22 cellular contexts compared by ENCODE assay signal in the genomic region with DNA sequence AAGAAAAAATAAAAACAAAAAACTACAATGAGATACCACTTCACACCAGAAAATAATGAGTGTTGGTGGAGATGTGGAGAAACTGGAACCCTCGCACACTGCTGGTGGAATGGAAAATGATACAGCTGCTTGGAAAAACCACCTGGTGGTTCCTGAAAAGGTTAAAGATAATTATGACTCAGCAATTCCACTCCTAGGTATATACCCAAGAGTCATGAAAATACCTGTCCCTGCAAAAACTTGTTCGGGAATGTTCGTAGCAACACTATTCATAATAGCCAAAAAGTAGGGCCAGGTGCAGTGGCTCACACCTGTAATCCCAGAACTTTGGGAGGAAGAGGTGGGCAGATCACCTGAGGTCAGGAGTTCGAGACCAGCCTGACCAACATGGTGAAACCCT. TPM values are rescaled to one million over a fixed set of nuclear protein-coding genes. Genes with fewer than 3 reads are reported as not detected.
DNase-seq lines count a peak whose midpoint lies in the region; ATAC-seq, FAIRE-seq and TF ChIP-seq lines count a peak whose summit lies in the region.
"Had no signal": no experiment of that assay in that cellular context is flagged by ENCODE, and none has a peak within 500 bp of the region (broad histone marks: within the 10 kb centered on the region; RNA-seq: fewer than 3 reads in every experiment).

No MANE protein-coding gene starts in this region.

- ATAC-seq in K562 (no peak), foreskin keratinocyte (peak; percentile 80), GM21423 (IDR thresholded peaks at IDR 0.05; ENCODE audit: unreplicated experiment) (no peak)
- ATAC-seq: Panc1 had no signal

- CTCF ChIA-PET in activated naive CD4-positive, alpha-beta T cell treated with anti-CD3 and anti-CD28 coated beads, Interleukin-2, amount 10 ng/mL, durations not matched to agents 7 days and 5 days (lab: Charles Lee), result interaction anchor here (6.3 kb wide), 1 partner anchor 72 kb away, joined by 46 read pairs; no protein-coding TSS in a partner anchor
- CTCF ChIA-PET in K562 (lab: Yijun Ruan, JAX; ENCODE audit: low intra/inter-chr PET ratio), result no interaction called here
- CTCF ChIA-PET in activated CD4-positive, alpha-beta T cell treated with anti-CD3 and anti-CD28 coated beads, Interleukin-2, amount 10 ng/mL, durations not matched to agents 7 days and 5 days (lab: Charles Lee), result interaction anchor here (1.4 to 5.0 kb wide), 3 partner anchors 13 to 118 kb away, joined by 3 to 18 read pairs (median 4); no protein-coding TSS in a partner anchor

- TF ChIP-seq RAD21 in K562 (CRISPR knock-in tag; conservative IDR thresholded peaks at IDR 0.05 in 1 of 2, IDR thresholded peaks at IDR 0.05 in 1 of 2), result no peak

- BruUV-seq in K562 (replicated peaks; lab: Mats Ljungman, UMichigan), result no TSS peak

- no peak overlapping the region for H3K4me2 ChIP-seq in K562 (ENCODE audit: insufficient read depth, low read length)
- H3K4me2 ChIP-seq: KMS-11 had no signal

- H3K79me2 ChIP-seq in K562 (ENCODE audit: control insufficient read depth, insufficient read depth, low read length), result no peaks in the 10 kb centered on the region

- no peak for TF ChIP-seq POLR2A in K562 (conservative IDR thresholded peaks at IDR 0.05)

- H3K4me1 ChIP-seq in K562 (replicated peaks in 1 of 2; ENCODE audit: control insufficient read depth in 2 of 2, insufficient read depth in 2 of 2, low read length in 2 of 2), result no peaks in the 10 kb centered on the region; a peak in 1 of 5 replicates
- H3K4me1 ChIP-seq in foreskin keratinocyte, result peaks cover 13% of the 10 kb centered on the region
- H3K4me1 ChIP-seq: SJCRH30 had no signal

- H2AFZ ChIP-seq in K562 (ENCODE audit: low read depth, low read length), result no peak overlapping the region

- no peak overlapping the region for H3K27ac ChIP-seq in K562 (ENCODE audit: extremely low read depth, low read depth, low read length)
- peak overlapping the region; percentile 37 for H3K27ac ChIP-seq in foreskin keratinocyte
- H3K27ac ChIP-seq: C4-2B, KMS-11, SJCRH30 had no signal

- H3K36me3 Mint-ChIP-seq in activated naive CD4-positive, alpha-beta T cell treated with anti-CD3 and anti-CD28 coated beads, Interleukin-2, amount 10 ng/mL, durations not matched to agents 7 days and 5 days, result peaks cover 38% of the 10 kb centered on the region
- peaks cover 39% of the 10 kb centered on the region for H3K36me3 Mint-ChIP-seq in activated CD4-positive, alpha-beta T cell treated with anti-CD3 and anti-CD28 coated beads, Interleukin-2, amount 10 ng/mL, durations not matched to agents 7 days and 5 days (ENCODE audit: low read depth)

- peaks cover 58% of the 10 kb centered on the region; the same call in 2 of the 3 replicates for H3K36me3 ChIP-seq in K562 (ENCODE audit: control insufficient read depth, insufficient read depth, low read length)

- no peaks in the 10 kb centered on the region for H3K9me3 ChIP-seq in K562 (replicated peaks; ENCODE audit: control insufficient read depth, insufficient read depth, low read depth, low read length)
- H3K9me3 ChIP-seq: SJCRH30 had no signal

- no peak overlapping the region for H3K4me3 Mint-ChIP-seq in activated naive CD4-positive, alpha-beta T cell treated with anti-CD3 and anti-CD28 coated beads, Interleukin-2, amount 10 ng/mL, durations not matched to agents 7 days and 5 days
- H3K4me3 Mint-ChIP-seq in activated CD4-positive, alpha-beta T cell treated with anti-CD3 and anti-CD28 coated beads, Interleukin-2, amount 10 ng/mL, durations not matched to agents 7 days and 5 days, result no peak overlapping the region

- H3K4me1 Mint-ChIP-seq in activated naive CD4-positive, alpha-beta T cell treated with anti-CD3 and anti-CD28 coated beads, Interleukin-2, amount 10 ng/mL, durations not matched to agents 7 days and 5 days, result no peaks in the 10 kb centered on the region
- peaks cover 10% of the 10 kb centered on the region for H3K4me1 Mint-ChIP-seq in activated CD4-positive, alpha-beta T cell treated with anti-CD3 and anti-CD28 coated beads, Interleukin-2, amount 10 ng/mL, durations not matched to agents 7 days and 5 days

- intact Hi-C loops in K562 (cut with micrococcal nuclease), result no loop called here
- intact Hi-C loops in posterior vena cava (cut with DNase I), result no loop called here

- no peak overlapping the region for H3K27ac Mint-ChIP-seq in activated naive CD4-positive, alpha-beta T cell treated with anti-CD3 and anti-CD28 coated beads, Interleukin-2, amount 10 ng/mL, durations not matched to agents 7 days and 5 days
- H3K27ac Mint-ChIP-seq in activated CD4-positive, alpha-beta T cell treated with anti-CD3 and anti-CD28 coated beads, Interleukin-2, amount 10 ng/mL, durations not matched to agents 7 days and 5 days, result no peak overlapping the region

- no peak for TF ChIP-seq EP300 in K562 (IDR thresholded peaks at IDR 0.05; ENCODE audit: low read length)

- in situ Hi-C loops in K562 (cut with MboI), result no loop called here

- 96% methylated on average over 4 of the region's 4 CpGs for WGBS in K562 (ENCODE audit: insufficient coverage, low coverage, missing lambda C conversion rate)

- peak; percentile 4 for DNase-seq in activated naive CD4-positive, alpha-beta T cell treated with anti-CD3 and anti-CD28 coated beads, Interleukin-2, amount 10 ng/mL, durations not matched to agents 7 days and 5 days
- no peak for DNase-seq in activated naive CD4-positive, alpha-beta T cell treated with anti-CD3 and anti-CD28 coated beads, Interleukin-2, amount 50 U/mL, for 16 hours
- DNase-seq in HPDE6-E6E7 (ENCODE audit: extremely low spot score), result peak; percentile 35
- DNase-seq in K562 (ENCODE audit: extremely low read depth in 1 of 4, low spot score in 3 of 4), result no peak
- peak; percentile 90 to 94 for DNase-seq in foreskin keratinocyte
- DNase-seq in activated CD4-positive, alpha-beta T cell treated with anti-CD3 and anti-CD28 coated beads, Interleukin-2, amount 10 ng/mL, durations not matched to agents 7 days and 5 days, result no peak
- DNase-seq in posterior vena cava (ENCODE audit: low spot score), result no peak
- DNase-seq: 8988T, AML-193, GDM1, NCI-H1105, NCI-H2029 treated with DMSO at 0.1 percent for 48 hours, NCI-H226, NCI-H510A treated with DMSO at 0.1 percent for 48 hours, NCI-H748 treated with DMSO at 0.1 percent for 48 hours, SJCRH30 had no signal

- H3K27me3 Mint-ChIP-seq in activated naive CD4-positive, alpha-beta T cell treated with anti-CD3 and anti-CD28 coated beads, Interleukin-2, amount 10 ng/mL, durations not matched to agents 7 days and 5 days, result no peaks in the 10 kb centered on the region
- H3K27me3 Mint-ChIP-seq in activated CD4-positive, alpha-beta T cell treated with anti-CD3 and anti-CD28 coated beads, Interleukin-2, amount 10 ng/mL, durations not matched to agents 7 days and 5 days, result no peaks in the 10 kb centered on the region

- H3K9me1 ChIP-seq in K562 (ENCODE audit: control insufficient read depth, insufficient read depth, low read length), result no peaks in the 10 kb centered on the region

- H3K9me3 Mint-ChIP-seq in activated naive CD4-positive, alpha-beta T cell treated with anti-CD3 and anti-CD28 coated beads, Interleukin-2, amount 10 ng/mL, durations not matched to agents 7 days and 5 days, result no peaks in the 10 kb centered on the region
- no peaks in the 10 kb centered on the region for H3K9me3 Mint-ChIP-seq in activated CD4-positive, alpha-beta T cell treated with anti-CD3 and anti-CD28 coated beads, Interleukin-2, amount 10 ng/mL, durations not matched to agents 7 days and 5 days

- H3K4me3 ChIP-seq in K562, result no peak overlapping the region
- H3K4me3 ChIP-seq: SJCRH30 had no signal

- no peaks in the 10 kb centered on the region for H3K27me3 ChIP-seq in K562 (ENCODE audit: control insufficient read depth in 2 of 2, insufficient read depth in 2 of 2, low read length in 2 of 2)
- H3K27me3 ChIP-seq in foreskin keratinocyte, result no peaks in the 10 kb centered on the region
- H3K27me3 ChIP-seq: SJCRH30 had no signal

- POLR2A ChIA-PET in K562 (lab: Yijun Ruan, JAX), result interaction anchor here (0.8 kb wide), 1 partner anchor 67 kb away, joined by 3 read pairs; no protein-coding TSS in a partner anchor
- POLR2A ChIA-PET in activated CD4-positive, alpha-beta T cell treated with anti-CD3 and anti-CD28 coated beads, Interleukin-2, amount 10 ng/mL, durations not matched to agents 7 days and 5 days (lab: Charles Lee), result no interaction called here

- no peak for FAIRE-seq in K562 (lab: Jason Lieb, UNC)
- FAIRE-seq: GM18507, H54 had no signal

- H4K20me1 ChIP-seq in K562 (replicated peaks; ENCODE audit: control insufficient read depth, insufficient read depth, low read length), result no peaks in the 10 kb centered on the region

- TF ChIP-seq CTCF in K562 (IDR thresholded peaks at IDR 0.05 in 2 of 3, conservative IDR thresholded peaks at IDR 0.05 in 1 of 3; ENCODE audit: insufficient read depth in 2 of 3, low read depth in 1 of 3, low read length in 3 of 3) (no peak), foreskin keratinocyte (conservative IDR thresholded peaks at IDR 0.05) (peak; percentile 36)

- H3K9ac ChIP-seq in K562 (ENCODE audit: insufficient read depth in 1 of 2, low read depth in 2 of 2, low read length in 2 of 2), result no peak overlapping the region
- H3K9ac ChIP-seq: KMS-11 had no signal

RNA-seq across cellular contexts. Expression of a gene that starts 8.1 kb away (rescaled TPM):
- 17.8 and 20.9 TPM in 2 replicates for total RNA-seq in K562 (2011; cell fraction: chromatin; rRNA removed; ENCODE audit: low replicate concordance)
- 14.1 and 16.8 TPM in 2 replicates for total RNA-seq in K562 (2011; cell fraction: nucleolus; rRNA removed)
- 18.1 and 21.6 TPM in 2 replicates for total RNA-seq in K562 (2011; cell fraction: nucleoplasm; rRNA removed)
- total RNA-seq in K562 (2014; rRNA removed) (14.8 and 24.2 TPM in 2 replicates), K562 (2014; rRNA removed; fragmentation: Illumina TruSeq; extraction: Trizol) (19.8 and 20.1 TPM in 2 replicates), K562 (2015; rRNA removed; fragmentation: Illumina TruSeq; extraction: Trizol) (23.0 and 27.0 TPM in 2 replicates), K562 (2021) (17.0 and 18.5 TPM in 2 replicates), foreskin keratinocyte (30.9 and 38.5 TPM in 2 replicates), posterior vena cava (10 to 100 TPM; 18.2 to 25.6 TPM)
- polyA plus RNA-seq in K562 (2011; rRNA removed) (45.3 and 49.9 TPM in 2 replicates), K562 (2014; fragmentation: Illumina TruSeq; extraction: Trizol) (18.2 and 19.3 TPM in 2 replicates), K562 (2014; fragmentation: Nextera tagmentation; extraction: Ambion mirVana) (100 to 1,000 TPM; 151 to 160 TPM), K562 (2014; rRNA removed) (27.6 and 33.3 TPM in 2 replicates), foreskin keratinocyte (52.8 and 66.2 TPM in 2 replicates)
- 18.5 and 26.8 TPM in 2 replicates for polyA plus RNA-seq in K562 (2011; cell fraction: cytosol; rRNA removed)
- polyA plus RNA-seq in K562 (2011; cell fraction: nucleus; rRNA removed), result 19.2 and 31.3 TPM in 2 replicates
- polyA plus RNA-seq in K562 (2012), result 18.3 and 39.8 TPM in 2 replicates
- 6.7 and 9.9 TPM in 2 replicates for polyA minus RNA-seq in K562 (2011; rRNA and poly(A)+ RNA removed)
- polyA minus RNA-seq in K562 (2011; cell fraction: cytosol; rRNA and poly(A)+ RNA removed), result 3.2 and 4.3 TPM in 2 replicates
- polyA minus RNA-seq in K562 (2011; cell fraction: nucleus; rRNA and poly(A)+ RNA removed), result 5.3 and 7.1 TPM in 2 replicates
- total RNA-seq in activated CD4-positive, alpha-beta T cell treated with anti-CD3 and anti-CD28 coated beads, Interleukin-2, amount 10 ng/mL, durations not matched to agents 7 days and 5 days, result 10 to 100 TPM; 18.3 to 20.9 TPM

RNA-seq across cellular contexts. Expression of a gene that starts 36.9 kb away (rescaled TPM):
- 47.1 and 120 TPM in 2 replicates for total RNA-seq in K562 (2011; cell fraction: chromatin; rRNA removed; ENCODE audit: low replicate concordance)
- 24.3 and 29.0 TPM in 2 replicates for total RNA-seq in K562 (2011; cell fraction: nucleolus; rRNA removed)
- total RNA-seq in K562 (2011; cell fraction: nucleoplasm; rRNA removed), result 71.9 and 106 TPM in 2 replicates
- total RNA-seq in K562 (2014; rRNA removed) (11.9 and 13.0 TPM in 2 replicates), K562 (2014; rRNA removed; fragmentation: Illumina TruSeq; extraction: Trizol) (20.8 and 21.4 TPM in 2 replicates), K562 (2015; rRNA removed; fragmentation: Illumina TruSeq; extraction: Trizol) (15.0 and 17.9 TPM in 2 replicates), K562 (2021) (20.5 and 23.7 TPM in 2 replicates), foreskin keratinocyte (23.6 and 25.3 TPM in 2 replicates), posterior vena cava (10 to 100 TPM; 22.3 to 22.8 TPM)
- polyA plus RNA-seq in K562 (2011; rRNA removed) (16.7 and 22.0 TPM in 2 replicates), K562 (2014; fragmentation: Illumina TruSeq; extraction: Trizol) (16.6 and 23.0 TPM in 2 replicates), K562 (2014; fragmentation: Nextera tagmentation; extraction: Ambion mirVana) (1 to 10 TPM; 3.1 to 5.8 TPM), K562 (2014; rRNA removed) (25.5 and 26.9 TPM in 2 replicates), foreskin keratinocyte (11.2 and 12.8 TPM in 2 replicates)
- polyA plus RNA-seq in K562 (2011; cell fraction: cytosol; rRNA removed), result 4.4 and 8.3 TPM in 2 replicates
- polyA plus RNA-seq in K562 (2011; cell fraction: nucleus; rRNA removed), result 35.6 and 38.6 TPM in 2 replicates
- polyA plus RNA-seq in K562 (2012), result 15.5 and 16.0 TPM in 2 replicates
- 19.6 and 25.8 TPM in 2 replicates for polyA minus RNA-seq in K562 (2011; rRNA and poly(A)+ RNA removed)
- 5.0 and 8.9 TPM in 2 replicates for polyA minus RNA-seq in K562 (2011; cell fraction: cytosol; rRNA and poly(A)+ RNA removed)
- polyA minus RNA-seq in K562 (2011; cell fraction: nucleus; rRNA and poly(A)+ RNA removed), result 11.3 and 17.9 TPM in 2 replicates
- 10 to 100 TPM; 43.6 to 43.7 TPM for total RNA-seq in activated CD4-positive, alpha-beta T cell treated with anti-CD3 and anti-CD28 coated beads, Interleukin-2, amount 10 ng/mL, durations not matched to agents 7 days and 5 days

Comparison
In these comparisons a context has a peak if more than half of its experiments do, and no peak if none do; other contexts are left out.
1. DNase-seq: peak in activated naive CD4-positive, alpha-beta T cell treated with anti-CD3 and anti-CD28 coated beads, Interleukin-2, amount 10 ng/mL, durations not matched to agents 7 days and 5 days (single experiment), HPDE6-E6E7 (single experiment) and foreskin keratinocyte (2 of 2); none in activated naive CD4-positive, alpha-beta T cell treated with anti-CD3 and anti-CD28 coated beads, Interleukin-2, amount 50 U/mL, for 16 hours (single experiment), K562 (0 of 4), activated CD4-positive, alpha-beta T cell treated with anti-CD3 and anti-CD28 coated beads, Interleukin-2, amount 10 ng/mL, durations not matched to agents 7 days and 5 days (single experiment) and posterior vena cava (single experiment).